ENCODE assay signal across 19 cellular contexts in the genomic region with DNA sequence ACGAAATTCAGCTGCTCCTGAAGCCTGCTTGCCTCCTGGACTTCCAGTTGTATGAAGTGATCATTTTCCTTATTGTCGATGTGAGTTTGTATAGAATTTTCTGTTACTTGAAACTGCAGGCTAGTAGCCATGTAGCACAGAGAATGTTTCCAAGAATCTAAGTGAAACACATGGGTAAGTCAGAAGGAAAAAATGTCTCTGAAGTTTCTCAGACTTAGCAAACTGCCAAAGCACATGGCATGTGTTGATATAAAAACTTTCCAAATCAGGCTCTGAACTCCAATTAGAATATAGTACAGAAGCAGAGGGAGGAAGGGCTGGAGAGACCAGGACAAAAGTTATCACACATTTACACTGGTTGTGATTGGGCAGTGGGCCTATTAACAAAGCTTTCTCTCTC. TPM values are rescaled to one million over a fixed set of nuclear protein-coding genes. Genes with fewer than 3 reads are reported as not detected.
DNase-seq lines count a peak whose midpoint lies in the region; ATAC-seq, FAIRE-seq and TF ChIP-seq lines count a peak whose summit lies in the region.
"Had no signal": no experiment of that assay in that cellular context is flagged by ENCODE, and none has a peak within 500 bp of the region (broad histone marks: within the 10 kb centered on the region; RNA-seq: fewer than 3 reads in every experiment).

No MANE protein-coding gene starts in this region.

- DNase-seq in HCEC 1CT (peak; percentile 57), astrocyte (ENCODE audit: low read depth) (peak; percentile 82), fibroblast of the conjunctiva (ENCODE audit: low read depth) (peak; percentile 76), stomach (no peak), C1 segment of cervical spinal cord (lab: John Stamatoyannopoulos, UW) (no peak), T-helper 1 cell (no peak), natural killer cell (no peak)
- DNase-seq: activated CD4-positive, alpha-beta memory T cell treated with anti-CD3 and anti-CD28 coated beads, Interleukin-2, amount 10 ng/mL, durations not matched to agents 7 days and 5 days; CD4-positive, alpha-beta T cell; effector CD8-positive, alpha-beta T cell; midbrain; NCI-H2227 treated with DMSO at 0.1 percent for 48 hours; occipital lobe; SHP77; stimulated activated CD4-positive, alpha-beta T cell treated with anti-CD3 and anti-CD28 coated beads, Interleukin-12 subunit alpha, Interleukin-12 subunit beta, amount 100 ng/mL, for 4 hours had no signal

- H3K27ac Mint-ChIP-seq in astrocyte (ENCODE audit: unreplicated experiment), result peak overlapping the region; percentile 63
- H3K27ac Mint-ChIP-seq in natural killer cell, result no peak overlapping the region
- H3K27ac Mint-ChIP-seq: activated CD4-positive, alpha-beta memory T cell treated with anti-CD3 and anti-CD28 coated beads, Interleukin-2, amount 10 ng/mL, durations not matched to agents 7 days and 5 days; activated T-helper 1 cell treated with anti-CD3 and anti-CD28 coated beads, Interleukin-12 subunit alpha, Interleukin-12 subunit beta, Interleukin-2, Interleukin-4 antibody, amounts not matched to agents 30 ng/mL and 10 ng/mL and 1 ng/mL, durations not matched to agents 14 hours and 24 hours and 36 hours; CD4-positive, alpha-beta T cell had no signal

- TF ChIP-seq EP300 in stomach (IDR thresholded peaks at IDR 0.05), result no peak

- peak overlapping the region; percentile 16 for H3K4me2 ChIP-seq in astrocyte (ENCODE audit: low read length)

- H3K27ac ChIP-seq in astrocyte (ENCODE audit: low read depth, low read length) (peak overlapping the region; percentile 15), stomach (peak overlapping the region in 4 of 5 donors; percentile 32 to 62 (median 46))

- H3K4me1 Mint-ChIP-seq in astrocyte (ENCODE audit: low read depth, unreplicated experiment) (peaks cover 38% of the 10 kb centered on the region), natural killer cell (peaks cover 0 to 26% of the 10 kb centered on the region in 2 donors)

- no peak for TF ChIP-seq CTCF in astrocyte (IDR thresholded peaks at IDR 0.05; ENCODE audit: insufficient read depth, low read depth, low read length)
- no peak for TF ChIP-seq CTCF in stomach (IDR thresholded peaks at IDR 0.05)
- TF ChIP-seq CTCF in natural killer cell (IDR thresholded peaks at IDR 0.05), result no peak

- no peaks in the 10 kb centered on the region for H3K36me3 ChIP-seq in astrocyte (ENCODE audit: insufficient read depth, low read length)
- no peaks in the 10 kb centered on the region for H3K36me3 ChIP-seq in stomach

- no peak for ATAC-seq in natural killer cell
- ATAC-seq: K562 had no signal

- peak; percentile 66 for FAIRE-seq in astrocyte (lab: Jason Lieb, UNC)
- FAIRE-seq: GM12891, islet of Langerhans, K562 had no signal

- H3K4me3 ChIP-seq in astrocyte (ENCODE audit: insufficient read depth, low read depth, low read length) (no peak overlapping the region), stomach (no peak overlapping the region)
- H3K4me3 ChIP-seq: K562 had no signal

- H4K20me1 ChIP-seq in astrocyte (ENCODE audit: insufficient read depth, low read length), result no peaks in the 10 kb centered on the region

- peaks cover 4% of the 10 kb centered on the region for H3K9me3 Mint-ChIP-seq in astrocyte (ENCODE audit: unreplicated experiment)
- no peaks in the 10 kb centered on the region for H3K9me3 Mint-ChIP-seq in natural killer cell
- H3K9me3 Mint-ChIP-seq: CD4-positive, alpha-beta T cell had no signal

- H3K4me1 ChIP-seq in astrocyte (ENCODE audit: insufficient read depth, low read length) (peaks cover 24% of the 10 kb centered on the region), stomach (peaks cover 0 to 29% (median 2%) of the 10 kb centered on the region in 4 donors)

- H3K27me3 ChIP-seq in astrocyte (ENCODE audit: insufficient read depth, low read length) (no peaks in the 10 kb centered on the region), stomach (no peaks in the 10 kb centered on the region)

- intact Hi-C loops in stomach (cut with DNase I; ENCODE audit: low total_unique reads), result no loop called here
- intact Hi-C loops in natural killer cell (cut with micrococcal nuclease), result no loop called here

- H2AFZ ChIP-seq in astrocyte (ENCODE audit: low read depth, low read length), result no peak overlapping the region

- TF ChIP-seq POLR2A in stomach (IDR thresholded peaks at IDR 0.05), result no peak

- H3K79me2 ChIP-seq in astrocyte (ENCODE audit: insufficient read depth, low read length), result no peaks in the 10 kb centered on the region

- 29 to 57% (median 51%) methylated on average over 2 of the region's 2 CpGs for WGBS in stomach, 5 donors

- H3K27me3 Mint-ChIP-seq in astrocyte (ENCODE audit: low read depth, unreplicated experiment) (no peaks in the 10 kb centered on the region), natural killer cell (ENCODE audit: low read depth in 2 of 2) (peaks cover 12 to 31% of the 10 kb centered on the region in 2 donors)
- H3K27me3 Mint-ChIP-seq: CD4-positive, alpha-beta T cell had no signal

- H3K4me3 Mint-ChIP-seq in astrocyte (ENCODE audit: unreplicated experiment), result no peak overlapping the region
- no peak overlapping the region for H3K4me3 Mint-ChIP-seq in natural killer cell
- H3K4me3 Mint-ChIP-seq: activated CD4-positive, alpha-beta memory T cell treated with anti-CD3 and anti-CD28 coated beads, Interleukin-2, amount 10 ng/mL, durations not matched to agents 7 days and 5 days; activated T-helper 1 cell treated with anti-CD3 and anti-CD28 coated beads, Interleukin-12 subunit alpha, Interleukin-12 subunit beta, Interleukin-2, Interleukin-4 antibody, amounts not matched to agents 30 ng/mL and 10 ng/mL and 1 ng/mL, durations not matched to agents 14 hours and 24 hours and 36 hours; CD4-positive, alpha-beta T cell had no signal

- H3K36me3 Mint-ChIP-seq in astrocyte (ENCODE audit: low read depth, unreplicated experiment) (peaks cover 2% of the 10 kb centered on the region), natural killer cell (no peaks in the 10 kb centered on the region)

- no peak overlapping the region for H3K9ac ChIP-seq in astrocyte (ENCODE audit: low read length)

- H3K9me3 ChIP-seq in astrocyte (ENCODE audit: insufficient read depth, low read depth, low read length) (no peaks in the 10 kb centered on the region), stomach (no peaks in the 10 kb centered on the region)

RNA-seq across cellular contexts. Expression of a gene that starts 9.8 kb away (rescaled TPM):
- total RNA-seq in astrocyte (91.3 and 115 TPM in 2 replicates), stomach (100 to 1,000 TPM in 2 of 5 donors, 10 to 100 TPM in 3; 39.7 to 198 (median 61.8) TPM), natural killer cell (100 to 1,000 TPM in 2 of 3 donors, 10 to 100 TPM in 1; 79.8 to 124 (median 119) TPM)
- 1 to 10 TPM; 2.3 to 4.8 (median 2.9) TPM for polyA plus RNA-seq in stomach

Comparison
In these comparisons a context has a peak if more than half of its experiments do, and no peak if none do; other contexts are left out.
1. DNase-seq: peak in HCEC 1CT (single experiment), astrocyte (single experiment) and fibroblast of the conjunctiva (single experiment); none in stomach (single experiment), C1 segment of cervical spinal cord (0 of 14), T-helper 1 cell (0 of 5) and natural killer cell (single experiment).